Comparison of ENCODE assay signal across 17 cellular contexts in the genomic region with DNA sequence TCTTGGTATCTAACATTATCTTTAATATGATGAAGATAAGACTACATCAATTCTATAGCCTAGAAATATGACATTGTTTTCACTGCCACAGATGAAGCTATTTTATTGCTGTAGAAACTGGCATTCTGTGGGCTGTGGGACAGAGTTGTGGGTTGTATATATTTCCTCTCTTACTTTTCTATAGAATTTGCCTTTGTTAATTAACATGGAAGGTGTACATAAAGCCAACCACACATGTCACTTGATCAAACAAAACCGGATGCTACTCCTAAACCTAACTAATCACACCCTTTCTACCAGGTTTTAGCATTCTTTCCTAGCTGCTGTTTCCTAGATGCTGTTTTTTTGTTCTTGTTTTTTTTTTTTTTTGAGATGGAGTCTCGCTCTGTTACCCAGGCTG.
DNase-seq lines count a peak whose midpoint lies in the region; ATAC-seq and TF ChIP-seq lines count a peak whose summit lies in the region.
"Had no signal": no experiment of that assay in that cellular context is flagged by ENCODE, and none has a peak within 500 bp of the region (broad histone marks: within the 10 kb centered on the region; RNA-seq: fewer than 3 reads in every experiment).

No MANE protein-coding gene starts in this region.

- DNase-seq in activated CD8-positive, alpha-beta memory T cell treated with anti-CD3 and anti-CD28 coated beads, Interleukin-2, amount 10 ng/mL, durations not matched to agents 7 days and 5 days: no peak
- DNase-seq in activated CD8-positive, alpha-beta memory T cell treated with anti-CD3 and anti-CD28 coated beads, Interleukin-2, amount 50 U/mL, for 48 hours: no peak
- DNase-seq in DND-41 (no peak), SHP77 treated with DMSO at 0.1 percent for 48 hours (lab: John Stamatoyannopoulos, UW) (no peak), dedifferentiated amniotic fluid mesenchymal stem cell (ENCODE audit: extremely low spot score) (no peak)
- DNase-seq in activated CD8-positive, alpha-beta T cell treated with anti-CD3 and anti-CD28 coated beads, Interleukin-2, amount 10 ng/mL, durations not matched to agents 7 days and 5 days: peak; percentile 37
- DNase-seq in stimulated activated effector memory CD8-positive, alpha-beta T cell treated with anti-CD3 and anti-CD28 coated beads, Interleukin-12 subunit alpha, Interleukin-12 subunit beta, amount 100 ng/mL, for 72 hours (ENCODE audit: low spot score in 2 of 2): no peak
- DNase-seq: BE2C, KBM-7, NCI-H1417, NCI-H187, NCI-H2107, NCI-H2227 treated with DMSO at 0.1 percent for 48 hours, NCI-H510A treated with DMSO at 0.1 percent for 48 hours, NCI-H774, SHP77 had no signal

- no peaks in the 10 kb centered on the region for H3K4me1 ChIP-seq in DND-41 (ENCODE audit: insufficient read depth, low read length)
- H3K4me1 ChIP-seq: BE2C had no signal

- H3K9me3 Mint-ChIP-seq in activated CD8-positive, alpha-beta memory T cell treated with anti-CD3 and anti-CD28 coated beads, Interleukin-2, amount 10 ng/mL, durations not matched to agents 7 days and 5 days (ENCODE audit: low read depth): peaks cover 4% of the 10 kb centered on the region
- no peaks in the 10 kb centered on the region for H3K9me3 Mint-ChIP-seq in activated CD8-positive, alpha-beta T cell treated with anti-CD3 and anti-CD28 coated beads, Interleukin-2, amount 10 ng/mL, durations not matched to agents 7 days and 5 days (ENCODE audit: insufficient read depth)
- H3K9me3 Mint-ChIP-seq in stimulated activated effector memory CD8-positive, alpha-beta T cell treated with anti-CD3 and anti-CD28 coated beads, Interleukin-12 subunit alpha, Interleukin-12 subunit beta, amount 100 ng/mL, for 72 hours: peaks cover 4% of the 10 kb centered on the region

- H3K27ac ChIP-seq in DND-41 (ENCODE audit: low read length): no peak overlapping the region

- no peak overlapping the region for H2AFZ ChIP-seq in DND-41 (ENCODE audit: low read depth, low read length)

- no peak overlapping the region for H3K9ac ChIP-seq in DND-41 (ENCODE audit: low read depth, low read length)

- H4K20me1 ChIP-seq in DND-41 (ENCODE audit: insufficient read depth, low read length): peaks cover 4% of the 10 kb centered on the region; the same call in 1 of the 2 replicates

- no peak overlapping the region for H3K4me3 Mint-ChIP-seq in activated CD8-positive, alpha-beta memory T cell treated with anti-CD3 and anti-CD28 coated beads, Interleukin-2, amount 10 ng/mL, durations not matched to agents 7 days and 5 days
- H3K4me3 Mint-ChIP-seq in activated CD8-positive, alpha-beta T cell treated with anti-CD3 and anti-CD28 coated beads, Interleukin-2, amount 10 ng/mL, durations not matched to agents 7 days and 5 days: no peak overlapping the region
- peak overlapping the region; percentile 21 for H3K4me3 Mint-ChIP-seq in stimulated activated effector memory CD8-positive, alpha-beta T cell treated with anti-CD3 and anti-CD28 coated beads, Interleukin-12 subunit alpha, Interleukin-12 subunit beta, amount 100 ng/mL, for 72 hours

- no peaks in the 10 kb centered on the region for H3K27me3 Mint-ChIP-seq in activated CD8-positive, alpha-beta memory T cell treated with anti-CD3 and anti-CD28 coated beads, Interleukin-2, amount 10 ng/mL, durations not matched to agents 7 days and 5 days
- H3K27me3 Mint-ChIP-seq in activated CD8-positive, alpha-beta T cell treated with anti-CD3 and anti-CD28 coated beads, Interleukin-2, amount 10 ng/mL, durations not matched to agents 7 days and 5 days (ENCODE audit: low read depth): no peaks in the 10 kb centered on the region

- POLR2A ChIA-PET in activated CD8-positive, alpha-beta T cell treated with anti-CD3 and anti-CD28 coated beads, Interleukin-2, amount 10 ng/mL, durations not matched to agents 7 days and 5 days (lab: Charles Lee): interaction anchor here (0.8 kb wide), 1 partner anchor 8 kb away, joined by 3 read pairs; no protein-coding TSS in a partner anchor

- peak; percentile 42 for ATAC-seq in activated CD8-positive, alpha-beta memory T cell treated with anti-CD3 and anti-CD28 coated beads, Interleukin-2, amount 10 ng/mL, durations not matched to agents 7 days and 5 days
- ATAC-seq in DND-41 (ENCODE audit: insufficient read depth, low read depth) (peak; percentile 64), GM21619 (IDR thresholded peaks at IDR 0.05; ENCODE audit: unreplicated experiment) (no peak)
- ATAC-seq in activated CD8-positive, alpha-beta T cell treated with anti-CD3 and anti-CD28 coated beads, Interleukin-2, amount 10 ng/mL, durations not matched to agents 7 days and 5 days: no peak
- no peak for ATAC-seq in stimulated activated effector memory CD8-positive, alpha-beta T cell treated with anti-CD3 and anti-CD28 coated beads, Interleukin-12 subunit alpha, Interleukin-12 subunit beta, amount 100 ng/mL, for 72 hours

- H3K36me3 Mint-ChIP-seq in activated CD8-positive, alpha-beta memory T cell treated with anti-CD3 and anti-CD28 coated beads, Interleukin-2, amount 10 ng/mL, durations not matched to agents 7 days and 5 days: peaks cover 61% of the 10 kb centered on the region
- H3K36me3 Mint-ChIP-seq in activated CD8-positive, alpha-beta T cell treated with anti-CD3 and anti-CD28 coated beads, Interleukin-2, amount 10 ng/mL, durations not matched to agents 7 days and 5 days (ENCODE audit: low read depth): peaks cover 58% of the 10 kb centered on the region
- peaks cover 100% of the 10 kb centered on the region for H3K36me3 Mint-ChIP-seq in stimulated activated effector memory CD8-positive, alpha-beta T cell treated with anti-CD3 and anti-CD28 coated beads, Interleukin-12 subunit alpha, Interleukin-12 subunit beta, amount 100 ng/mL, for 72 hours

- H3K9me3 ChIP-seq in DND-41 (ENCODE audit: insufficient read depth, low read length, severe bottlenecking): no peaks in the 10 kb centered on the region
- H3K9me3 ChIP-seq: BE2C had no signal

- H3K4me3 ChIP-seq in DND-41 (ENCODE audit: low read depth in 1 of 2, low read length in 2 of 2): no peak overlapping the region

- no peaks in the 10 kb centered on the region for H3K27me3 ChIP-seq in DND-41 (ENCODE audit: insufficient read depth, low read length, poor library complexity)
- H3K27me3 ChIP-seq: BE2C had no signal

- peak overlapping the region; percentile 69 for H3K27ac Mint-ChIP-seq in activated CD8-positive, alpha-beta memory T cell treated with anti-CD3 and anti-CD28 coated beads, Interleukin-2, amount 10 ng/mL, durations not matched to agents 7 days and 5 days
- peak overlapping the region; percentile 73 for H3K27ac Mint-ChIP-seq in activated CD8-positive, alpha-beta T cell treated with anti-CD3 and anti-CD28 coated beads, Interleukin-2, amount 10 ng/mL, durations not matched to agents 7 days and 5 days
- peak overlapping the region; percentile 57 for H3K27ac Mint-ChIP-seq in stimulated activated effector memory CD8-positive, alpha-beta T cell treated with anti-CD3 and anti-CD28 coated beads, Interleukin-12 subunit alpha, Interleukin-12 subunit beta, amount 100 ng/mL, for 72 hours

- CTCF ChIA-PET in activated CD8-positive, alpha-beta memory T cell treated with anti-CD3 and anti-CD28 coated beads, Interleukin-2, amount 10 ng/mL, durations not matched to agents 7 days and 5 days (lab: Charles Lee): interaction anchor here (1.2 to 3.0 kb wide), 4 partner anchors 12 to 131 kb away, joined by 3 to 13 read pairs (median 6); no protein-coding TSS in a partner anchor
- CTCF ChIA-PET in activated CD8-positive, alpha-beta T cell treated with anti-CD3 and anti-CD28 coated beads, Interleukin-2, amount 10 ng/mL, durations not matched to agents 7 days and 5 days (lab: Charles Lee): interaction anchor here (0.7 to 2.3 kb wide), 5 partner anchors 11 to 132 kb away, joined by 3 to 8 read pairs (median 3); no protein-coding TSS in a partner anchor

- peaks cover 87% of the 10 kb centered on the region for H3K36me3 ChIP-seq in DND-41 (ENCODE audit: insufficient read depth, low read length)

- no peak overlapping the region for H3K4me2 ChIP-seq in DND-41 (ENCODE audit: insufficient read depth, low read length)

- peaks cover 31% of the 10 kb centered on the region for H3K4me1 Mint-ChIP-seq in activated CD8-positive, alpha-beta memory T cell treated with anti-CD3 and anti-CD28 coated beads, Interleukin-2, amount 10 ng/mL, durations not matched to agents 7 days and 5 days
- H3K4me1 Mint-ChIP-seq in activated CD8-positive, alpha-beta T cell treated with anti-CD3 and anti-CD28 coated beads, Interleukin-2, amount 10 ng/mL, durations not matched to agents 7 days and 5 days (ENCODE audit: low read depth): peaks cover 29% of the 10 kb centered on the region
- H3K4me1 Mint-ChIP-seq in stimulated activated effector memory CD8-positive, alpha-beta T cell treated with anti-CD3 and anti-CD28 coated beads, Interleukin-12 subunit alpha, Interleukin-12 subunit beta, amount 100 ng/mL, for 72 hours: peaks cover 44% of the 10 kb centered on the region

- TF ChIP-seq CTCF in DND-41 (IDR thresholded peaks at IDR 0.05; ENCODE audit: borderline replicate concordance, extremely low read depth, low read length, poor library complexity, severe bottlenecking): no peak

- H3K79me2 ChIP-seq in DND-41 (ENCODE audit: insufficient read depth, low read length): no peaks in the 10 kb centered on the region

Comparison
In these comparisons a context has a peak if more than half of its experiments do, and no peak if none do; other contexts are left out.
1. ATAC-seq: peak in activated CD8-positive, alpha-beta memory T cell treated with anti-CD3 and anti-CD28 coated beads, Interleukin-2, amount 10 ng/mL, durations not matched to agents 7 days and 5 days (single experiment) and DND-41 (single experiment); none in activated CD8-positive, alpha-beta T cell treated with anti-CD3 and anti-CD28 coated beads, Interleukin-2, amount 10 ng/mL, durations not matched to agents 7 days and 5 days (single experiment), stimulated activated effector memory CD8-positive, alpha-beta T cell treated with anti-CD3 and anti-CD28 coated beads, Interleukin-12 subunit alpha, Interleukin-12 subunit beta, amount 100 ng/mL, for 72 hours (single experiment) and GM21619 (single experiment).
2. Peak in every context shown above with its lines, with median percentiles within 50 percentile points of each other: H3K27ac Mint-ChIP-seq.